20 cellular contexts compared by ENCODE assay signal in genomic region chr6:169863149-169863525, GRCh38.
DNase-seq lines count a peak whose midpoint lies in the region; ATAC-seq lines count a peak whose summit lies in the region.
"Had no signal": no experiment of that assay in that cellular context is flagged by ENCODE, and none has a peak within 500 bp of the region (broad histone marks: within the 10 kb centered on the region; RNA-seq: fewer than 3 reads in every experiment).

No MANE protein-coding gene starts in this region.

- H3K27me3 ChIP-seq in neuronal stem cell (ENCODE audit: control insufficient read depth in 3 of 3, insufficient read depth in 3 of 3, low read depth in 1 of 3, low read length in 3 of 3): peaks cover 0 to 4% (median 0%) of the 10 kb centered on the region in 3 experiments
- H3K27me3 ChIP-seq: esophagus squamous epithelium, ovary, SJSA1, uterus had no signal

- H4K91ac ChIP-seq in neuronal stem cell (ENCODE audit: low read depth, low read length, poor library complexity): no peak overlapping the region

- ATAC-seq in HG02973 (IDR thresholded peaks at IDR 0.05; ENCODE audit: unreplicated experiment): no peak
- ATAC-seq: GM12878; stimulated activated naive CD8-positive, alpha-beta T cell treated with anti-CD3 and anti-CD28 coated beads, Interleukin-15, amount 100 ng/mL, for 72 hours had no signal

- peaks cover 1 to 4% of the 10 kb centered on the region in 2 donors for H3K9me3 ChIP-seq in neuronal stem cell (replicated peaks in 1 of 2; ENCODE audit: control insufficient read depth in 2 of 2, insufficient read depth in 1 of 2, low read depth in 1 of 2, low read length in 2 of 2)
- H3K9me3 ChIP-seq: ovary, uterus had no signal

- no peak overlapping the region for H3K4me3 ChIP-seq in neuronal stem cell (ENCODE audit: low read length in 2 of 2)
- H3K4me3 ChIP-seq: esophagus squamous epithelium, GM12878, ovary, PC-9, SJSA1, uterus had no signal

- no peaks in the 10 kb centered on the region for H3K79me1 ChIP-seq in neuronal stem cell (ENCODE audit: low read depth, low read length)

- H2BK12ac ChIP-seq in neuronal stem cell (ENCODE audit: low read length): peak overlapping the region; percentile 50

- H3K4me2 ChIP-seq in neuronal stem cell (ENCODE audit: insufficient read depth, low read length, poor library complexity, severe bottlenecking): no peak overlapping the region
- H3K4me2 ChIP-seq: PC-9 had no signal

- DNase-seq in COLO668 (lab: John Stamatoyannopoulos, UW; ENCODE audit: unreplicated experiment): peak; percentile 52
- DNase-seq in NCI-H1417 (lab: John Stamatoyannopoulos, UW): peak in 2 of 3 experiments; percentile 41 to 81
- peak; percentile 85 for DNase-seq in NCI-H774 (lab: John Stamatoyannopoulos, UW)
- DNase-seq in neuronal stem cell (ENCODE audit: low spot score): no peak
- DNase-seq in activated effector memory CD4-positive, alpha-beta T cell treated with anti-CD3 and anti-CD28 coated beads, Interleukin-2, amount 50 U/mL, for 16 hours: no peak
- DNase-seq in amygdala (lab: John Stamatoyannopoulos, UW): no peak
- DNase-seq in stimulated activated CD8-positive, alpha-beta memory T cell treated with anti-CD3 and anti-CD28 coated beads, Interleukin-4, amount 100 ng/mL, for 48 hours: no peak
- DNase-seq: CD8-positive, alpha-beta memory T cell; esophagus squamous epithelium; GDM1; NCI-H1694 treated with DMSO at 0.1 percent for 48 hours; NCI-H748 treated with DMSO at 0.1 percent for 48 hours; PC-9; stimulated activated CD4-positive, alpha-beta T cell treated with anti-CD3 and anti-CD28 coated beads, Interleukin-2, amount 100 ng/mL, for 24 hours; stimulated activated naive CD8-positive, alpha-beta T cell treated with anti-CD3 and anti-CD28 coated beads, Interleukin-15, amount 100 ng/mL, for 72 hours; uterus had no signal

- peak overlapping the region; percentile 48 for H4K8ac ChIP-seq in neuronal stem cell (ENCODE audit: low read depth, low read length)

- no peak overlapping the region for H2BK120ac ChIP-seq in neuronal stem cell (ENCODE audit: low read depth, low read length)

- H2BK5ac ChIP-seq in neuronal stem cell (ENCODE audit: low read length): no peak overlapping the region

- peak overlapping the region; percentile 82 for H3K9ac ChIP-seq in neuronal stem cell (ENCODE audit: low read depth, low read length, poor library complexity)

- H3K36me3 ChIP-seq in neuronal stem cell (replicated peaks in 1 of 2; ENCODE audit: control insufficient read depth in 2 of 2, insufficient read depth in 2 of 2, low read length in 2 of 2): no peaks in the 10 kb centered on the region
- H3K36me3 ChIP-seq: esophagus squamous epithelium, ovary, SJSA1, uterus had no signal

- peak overlapping the region; percentile 86 for H3K14ac ChIP-seq in neuronal stem cell (ENCODE audit: low read length)

- H2BK15ac ChIP-seq in neuronal stem cell (ENCODE audit: low read length): no peak overlapping the region

- peak overlapping the region; percentile 15 for H3K18ac ChIP-seq in neuronal stem cell (ENCODE audit: low read length)

- H3K27ac ChIP-seq in neuronal stem cell (replicated peaks; ENCODE audit: low read length): no peak overlapping the region
- H3K27ac ChIP-seq: PC-9, SJSA1, uterus had no signal

- no peak overlapping the region for H3K4ac ChIP-seq in neuronal stem cell (ENCODE audit: low read length)

- no CpG with 5 or more reads among the region's 12 CpGs for whole genome bisulfite sequencing in neuronal stem cell (ENCODE audit: extremely low coverage in 2 of 2, insufficient read length in 2 of 2, insufficient replicate concordance in 1 of 2), 2 donors

- H2AK5ac ChIP-seq in neuronal stem cell (ENCODE audit: low read depth, low read length): no peak overlapping the region

- H3K4me1 ChIP-seq in neuronal stem cell (ENCODE audit: control insufficient read depth in 2 of 2, insufficient read depth in 1 of 2, low read depth in 1 of 2, low read length in 2 of 2): no peaks in the 10 kb centered on the region
- H3K4me1 ChIP-seq: SJSA1, uterus had no signal

- H3K23ac ChIP-seq in neuronal stem cell (ENCODE audit: low read depth, low read length, poor library complexity): peak overlapping the region; percentile 58

- H2AFZ ChIP-seq in neuronal stem cell (ENCODE audit: low read length): no peak overlapping the region
- H2AFZ ChIP-seq: PC-9 had no signal

Comparison
In these comparisons a context has a peak if more than half of its experiments do, and no peak if none do; other contexts are left out.
1. DNase-seq: peak in COLO668 (single experiment), NCI-H1417 (2 of 3) and NCI-H774 (single experiment); none in neuronal stem cell (single experiment), activated effector memory CD4-positive, alpha-beta T cell treated with anti-CD3 and anti-CD28 coated beads, Interleukin-2, amount 50 U/mL, for 16 hours (single experiment), amygdala (0 of 56) and stimulated activated CD8-positive, alpha-beta memory T cell treated with anti-CD3 and anti-CD28 coated beads, Interleukin-4, amount 100 ng/mL, for 48 hours (single experiment).